In genomic region chr3:111668912-111669488, GRCh38 we compare ENCODE assay signal across 8 cellular contexts. TPM values are rescaled to one million over a fixed set of nuclear protein-coding genes. Genes with fewer than 3 reads are reported as not detected.
A peak's percentile ranks its signal among the peaks of the same experiment; 100 is the strongest.
DNase-seq lines count a peak whose midpoint lies in the region; ATAC-seq and TF ChIP-seq lines count a peak whose summit lies in the region.

No MANE protein-coding gene starts in this region.

- peak; percentile 94 to 96 for TF ChIP-seq RAD21 in liver (IDR thresholded peaks at IDR 0.05)

- 36% methylated on average over 5 of the region's 5 CpGs for WGBS in liver
- WGBS in urinary bladder, result 29% methylated on average over 5 of the region's 5 CpGs

- H2AFZ ChIP-seq in Karpas-422 (ENCODE audit: low read length), result no peak overlapping the region
- H2AFZ ChIP-seq in PC-9, result no peak overlapping the region

- no TSS peak for BruUV-seq in PC-9 (replicated peaks; lab: Mats Ljungman, UMichigan)

- ATAC-seq in GM21528 (IDR thresholded peaks at IDR 0.05; ENCODE audit: low FRiP score, unreplicated experiment), result peak; percentile 41

- H3K36me3 ChIP-seq in Karpas-422 (ENCODE audit: insufficient read depth, low read length) (no peaks in the 10 kb centered on the region), PC-9 (ENCODE audit: low read depth) (no peaks in the 10 kb centered on the region), liver (ENCODE audit: control insufficient read depth in 4 of 4, insufficient read depth in 3 of 4, low read depth in 1 of 4, low read length in 3 of 4) (no peaks in the 10 kb centered on the region), urinary bladder (ENCODE audit: insufficient read depth) (no peaks in the 10 kb centered on the region)

- H3K27ac ChIP-seq in Karpas-422 (ENCODE audit: low read length) (no peak overlapping the region), PC-9 (no peak overlapping the region), liver (ENCODE audit: low read depth in 1 of 2, low read length in 2 of 2) (no peak overlapping the region), urinary bladder (ENCODE audit: low read depth) (peak overlapping the region; percentile 23)

- TF ChIP-seq CTCF in PC-9 (conservative IDR thresholded peaks at IDR 0.05) (peak; percentile 98), liver (IDR thresholded peaks at IDR 0.05; ENCODE audit: low read depth, low read length, missing input control) (peak; percentile 89)

- no peaks in the 10 kb centered on the region for H3K79me2 ChIP-seq in Karpas-422 (ENCODE audit: low read length)
- H3K79me2 ChIP-seq in PC-9 (ENCODE audit: low read depth), result no peaks in the 10 kb centered on the region

- peaks cover 22% of the 10 kb centered on the region for H3K4me1 ChIP-seq in Karpas-422 (ENCODE audit: low read length)
- H3K4me1 ChIP-seq in PC-9 (replicated peaks; ENCODE audit: insufficient read depth), result peaks cover 25% of the 10 kb centered on the region
- H3K4me1 ChIP-seq in liver (ENCODE audit: control insufficient read depth in 4 of 4, insufficient read depth in 4 of 4, low read length in 3 of 4), result peaks cover 0 to 8% (median 5%) of the 10 kb centered on the region in 4 donors
- no peaks in the 10 kb centered on the region for H3K4me1 ChIP-seq in urinary bladder (ENCODE audit: insufficient read depth)

- intact Hi-C loops in PC-9 (cut with micrococcal nuclease; ENCODE audit: unreplicated experiment), result loop anchor here (1.0 kb wide), 4 partner anchors 22 to 298 kb away; no protein-coding TSS in a partner anchor

- H3K4me3 ChIP-seq in Karpas-422 (ENCODE audit: low read length), result no peak overlapping the region
- no peak overlapping the region for H3K4me3 ChIP-seq in PC-9
- H3K4me3 ChIP-seq in liver (ENCODE audit: low read depth in 1 of 3, low read length in 3 of 3), result no peak overlapping the region
- H3K4me3 ChIP-seq in urinary bladder (ENCODE audit: low read depth, low read length), result no peak overlapping the region

- DNase-seq in DMS153 (lab: John Stamatoyannopoulos, UW) (peak; percentile 78), Karpas-422 (peak; percentile 81), PC-9 (peak; percentile 16 to 78), cerebellum (ENCODE audit: low spot score) (peak; percentile 65)
- DNase-seq in stimulated activated naive CD4-positive, alpha-beta T cell treated with Interleukin-2 at 50 U/mL for 16 hours (lab: John Stamatoyannopoulos, UW), result no peak

- H4K20me1 ChIP-seq in Karpas-422 (ENCODE audit: insufficient read depth, low read depth, low read length) (no peaks in the 10 kb centered on the region), PC-9 (ENCODE audit: insufficient read depth) (no peaks in the 10 kb centered on the region)

- no peak overlapping the region for H3K4me2 ChIP-seq in Karpas-422 (ENCODE audit: low read depth, low read length, poor library complexity, severe bottlenecking)
- no peak overlapping the region for H3K4me2 ChIP-seq in PC-9

- H3F3A ChIP-seq in PC-9 (ENCODE audit: insufficient read depth, low read depth), result peaks cover 7% of the 10 kb centered on the region

- H3K27me3 ChIP-seq in Karpas-422 (ENCODE audit: low read length) (no peaks in the 10 kb centered on the region), PC-9 (ENCODE audit: insufficient read depth, low read depth) (no peaks in the 10 kb centered on the region), liver (ENCODE audit: control insufficient read depth in 4 of 4, insufficient read depth in 4 of 4, low read length in 3 of 4) (no peaks in the 10 kb centered on the region)

- H3K9me3 ChIP-seq in Karpas-422 (ENCODE audit: low read length) (no peaks in the 10 kb centered on the region), PC-9 (ENCODE audit: insufficient read depth, low read depth) (no peaks in the 10 kb centered on the region), liver (ENCODE audit: control insufficient read depth in 4 of 4, low read length in 3 of 4) (no peaks in the 10 kb centered on the region)

- H3K9ac ChIP-seq in Karpas-422 (ENCODE audit: low read length) (no peak overlapping the region), liver (ENCODE audit: low read depth in 1 of 2, low read length in 2 of 2) (peak overlapping the region in 1 of 2 donors; percentile 16)

- no peaks in the 10 kb centered on the region for H3K9me2 ChIP-seq in Karpas-422 (replicated peaks; ENCODE audit: insufficient read depth, low read length)
- no peaks in the 10 kb centered on the region for H3K9me2 ChIP-seq in PC-9 (ENCODE audit: insufficient read depth)

- CTCF ChIA-PET in PC-9 (lab: Charles Lee), result interaction anchor here (0.6 to 3.1 kb wide), 14 partner anchors 23 to 443 kb away, joined by 3 to 35 read pairs (median 4); partner anchors contain the start of gene ABHD10

- POLR2A ChIA-PET in PC-9 (lab: Charles Lee; ENCODE audit: unreplicated experiment), result interaction anchor here (0.5 to 0.7 kb wide), 3 partner anchors 47 to 249 kb away, joined by 4 to 8 read pairs (median 7); partner anchors contain the start of gene ZBED2

TF ChIP-seq in liver, 16 proteins besides CTCF, POLR2A, EP300 and RAD21:
- TF ChIP-seq EGR1 (IDR thresholded peaks at IDR 0.05; ENCODE audit: low read depth in 2 of 2) (no peak), HNF4A (conservative IDR thresholded peaks at IDR 0.05) (peak in 1 of 2 donors; percentile 10)
TF ChIP-seq in liver: peak in this region for 1.

RNA-seq across cellular contexts. Expression of gene PLCXD2, which starts 5.5 kb away (rescaled TPM):
- 3.0 and 4.5 TPM in 2 replicates for total RNA-seq in Karpas-422 (2014; rRNA removed; shearing (Covaris generic); ENCODE audit: low replicate concordance)
- total RNA-seq in PC-9 (2021) (14.5 and 16.3 TPM in 2 replicates), cerebellum (37.9 TPM), liver (10 to 100 TPM in 1 of 2 donors, 1 to 10 TPM in 1; 9.9 to 17.3 TPM), urinary bladder (3.0 TPM)
- polyA plus RNA-seq in liver (10 to 100 TPM; 17.4 to 38.6 TPM), urinary bladder (4.4 TPM)
